Comparison of ENCODE assay signal across 18 cellular contexts in the genomic region with DNA sequence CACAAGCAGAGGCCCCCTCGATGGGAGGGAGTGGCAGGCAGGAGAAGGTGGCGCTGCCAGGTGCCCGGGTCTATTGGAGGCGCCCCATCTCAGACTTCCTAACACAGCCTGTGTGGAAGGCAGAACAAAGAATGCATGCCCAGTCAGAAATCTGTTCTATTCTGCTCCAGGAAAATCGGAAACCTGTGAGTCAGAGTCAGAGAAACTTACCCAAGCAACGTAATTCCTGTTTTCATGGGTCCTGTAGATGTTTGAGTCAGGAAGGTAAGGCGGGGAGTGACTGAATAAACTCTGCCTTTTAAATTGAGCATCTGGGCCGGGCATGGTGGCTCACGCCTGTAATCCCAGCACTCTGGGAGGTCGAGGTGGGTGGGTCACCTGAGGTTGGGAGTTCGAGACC. TPM values are rescaled to one million over a fixed set of nuclear protein-coding genes. Genes with fewer than 3 reads are reported as not detected.
DNase-seq lines count a peak whose midpoint lies in the region; ATAC-seq and TF ChIP-seq lines count a peak whose summit lies in the region.
"Had no signal": no experiment of that assay in that cellular context is flagged by ENCODE, and none has a peak within 500 bp of the region (broad histone marks: within the 10 kb centered on the region; RNA-seq: fewer than 3 reads in every experiment).

No MANE protein-coding gene starts in this region.

- no peak for TF ChIP-seq CTCF in activated CD8-positive, alpha-beta T cell treated with anti-CD3 and anti-CD28 coated beads for 36 hours (IDR thresholded peaks at IDR 0.05)
- TF ChIP-seq CTCF in epithelial cell of esophagus (IDR thresholded peaks at IDR 0.05; ENCODE audit: insufficient read depth, low read depth, low read length, missing control alignments): no peak

- DNase-seq in activated CD8-positive, alpha-beta T cell treated with anti-CD3 and anti-CD28 coated beads, Interleukin-2, amount 10 ng/mL, durations not matched to agents 7 days and 5 days: no peak
- no peak for DNase-seq in activated CD8-positive, alpha-beta T cell treated with anti-CD3 and anti-CD28 coated beads for 36 hours
- DNase-seq in epithelial cell of esophagus (ENCODE audit: low read depth): peak; percentile 84
- peak; percentile 26 for DNase-seq in posterior vena cava (ENCODE audit: low spot score)
- DNase-seq in NCI-H2227 treated with DMSO at 0.1 percent for 48 hours (lab: John Stamatoyannopoulos, UW): no peak
- no peak for DNase-seq in left ventricle myocardium superior
- DNase-seq: CD8-positive, alpha-beta memory T cell; DND-41; GF-D8; HFFc6; NCI-H1092; NCI-H1694; NCI-H748 treated with DMSO at 0.1 percent for 48 hours; PC-9 had no signal

- intact Hi-C loops in activated CD8-positive, alpha-beta T cell treated with anti-CD3 and anti-CD28 coated beads for 36 hours (cut with micrococcal nuclease): no loop called here
- intact Hi-C loops in posterior vena cava (cut with DNase I) (no loop called here), left ventricle myocardium superior (cut with micrococcal nuclease) (no loop called here)

- CTCF ChIA-PET in activated CD8-positive, alpha-beta T cell treated with anti-CD3 and anti-CD28 coated beads, Interleukin-2, amount 10 ng/mL, durations not matched to agents 7 days and 5 days (lab: Charles Lee): no interaction called here
- CTCF ChIA-PET in activated CD8-positive, alpha-beta T cell treated with anti-CD3 and anti-CD28 coated beads for 36 hours (lab: Charles Lee): no interaction called here

- H3K4me3 Mint-ChIP-seq in activated CD8-positive, alpha-beta T cell treated with anti-CD3 and anti-CD28 coated beads, Interleukin-2, amount 10 ng/mL, durations not matched to agents 7 days and 5 days: no peak overlapping the region
- no peak overlapping the region for H3K4me3 Mint-ChIP-seq in activated CD8-positive, alpha-beta T cell treated with anti-CD3 and anti-CD28 coated beads for 36 hours
- H3K4me3 Mint-ChIP-seq in activated T-helper 17 cell treated with anti-CD3 and anti-CD28 coated beads, Interleukin-2, amount 50 U/mL, for 72 hours: no peak overlapping the region
- H3K4me3 Mint-ChIP-seq: CD8-positive, alpha-beta memory T cell; HFFc6 had no signal

- H3K27ac Mint-ChIP-seq in activated CD8-positive, alpha-beta T cell treated with anti-CD3 and anti-CD28 coated beads, Interleukin-2, amount 10 ng/mL, durations not matched to agents 7 days and 5 days: peak overlapping the region; percentile 24
- no peak overlapping the region for H3K27ac Mint-ChIP-seq in activated CD8-positive, alpha-beta T cell treated with anti-CD3 and anti-CD28 coated beads for 36 hours
- H3K27ac Mint-ChIP-seq in activated T-helper 17 cell treated with anti-CD3 and anti-CD28 coated beads, Interleukin-2, amount 50 U/mL, for 72 hours: peak overlapping the region; percentile 75
- H3K27ac Mint-ChIP-seq: HFFc6 had no signal

- POLR2A ChIA-PET in activated CD8-positive, alpha-beta T cell treated with anti-CD3 and anti-CD28 coated beads, Interleukin-2, amount 10 ng/mL, durations not matched to agents 7 days and 5 days (lab: Charles Lee): no interaction called here
- POLR2A ChIA-PET in activated CD8-positive, alpha-beta T cell treated with anti-CD3 and anti-CD28 coated beads for 36 hours (lab: Charles Lee): no interaction called here

- no peaks in the 10 kb centered on the region for H3K9me3 Mint-ChIP-seq in activated CD8-positive, alpha-beta T cell treated with anti-CD3 and anti-CD28 coated beads, Interleukin-2, amount 10 ng/mL, durations not matched to agents 7 days and 5 days (ENCODE audit: insufficient read depth)
- H3K9me3 Mint-ChIP-seq in activated CD8-positive, alpha-beta T cell treated with anti-CD3 and anti-CD28 coated beads for 36 hours: no peaks in the 10 kb centered on the region
- H3K9me3 Mint-ChIP-seq in activated T-helper 17 cell treated with anti-CD3 and anti-CD28 coated beads, Interleukin-2, amount 50 U/mL, for 72 hours: no peaks in the 10 kb centered on the region
- H3K9me3 Mint-ChIP-seq: CD8-positive, alpha-beta memory T cell; HFFc6 had no signal

- peaks cover 48% of the 10 kb centered on the region for H3K36me3 Mint-ChIP-seq in activated CD8-positive, alpha-beta T cell treated with anti-CD3 and anti-CD28 coated beads, Interleukin-2, amount 10 ng/mL, durations not matched to agents 7 days and 5 days (ENCODE audit: low read depth)
- H3K36me3 Mint-ChIP-seq in activated CD8-positive, alpha-beta T cell treated with anti-CD3 and anti-CD28 coated beads for 36 hours (ENCODE audit: low read depth): peaks cover 42% of the 10 kb centered on the region
- H3K36me3 Mint-ChIP-seq in activated T-helper 17 cell treated with anti-CD3 and anti-CD28 coated beads, Interleukin-2, amount 50 U/mL, for 72 hours (ENCODE audit: low read depth): peaks cover 79% of the 10 kb centered on the region

- no peaks in the 10 kb centered on the region for H3K27me3 Mint-ChIP-seq in activated CD8-positive, alpha-beta T cell treated with anti-CD3 and anti-CD28 coated beads, Interleukin-2, amount 10 ng/mL, durations not matched to agents 7 days and 5 days (ENCODE audit: low read depth)
- H3K27me3 Mint-ChIP-seq in activated CD8-positive, alpha-beta T cell treated with anti-CD3 and anti-CD28 coated beads for 36 hours: no peaks in the 10 kb centered on the region
- no peaks in the 10 kb centered on the region for H3K27me3 Mint-ChIP-seq in activated T-helper 17 cell treated with anti-CD3 and anti-CD28 coated beads, Interleukin-2, amount 50 U/mL, for 72 hours

- peaks cover 5% of the 10 kb centered on the region for H3K4me1 Mint-ChIP-seq in activated CD8-positive, alpha-beta T cell treated with anti-CD3 and anti-CD28 coated beads, Interleukin-2, amount 10 ng/mL, durations not matched to agents 7 days and 5 days (ENCODE audit: low read depth)
- H3K4me1 Mint-ChIP-seq in activated CD8-positive, alpha-beta T cell treated with anti-CD3 and anti-CD28 coated beads for 36 hours (ENCODE audit: low read depth): no peaks in the 10 kb centered on the region
- H3K4me1 Mint-ChIP-seq in activated T-helper 17 cell treated with anti-CD3 and anti-CD28 coated beads, Interleukin-2, amount 50 U/mL, for 72 hours: peaks cover 10% of the 10 kb centered on the region

- ATAC-seq in activated CD8-positive, alpha-beta T cell treated with anti-CD3 and anti-CD28 coated beads, Interleukin-2, amount 10 ng/mL, durations not matched to agents 7 days and 5 days: no peak
- ATAC-seq in activated CD8-positive, alpha-beta T cell treated with anti-CD3 and anti-CD28 coated beads for 36 hours: no peak
- ATAC-seq in activated T-helper 17 cell treated with anti-CD3 and anti-CD28 coated beads, Interleukin-2, amount 50 U/mL, for 72 hours (replicated peaks): no peak
- ATAC-seq in GM19452 (IDR thresholded peaks at IDR 0.05; ENCODE audit: unreplicated experiment) (no peak), left ventricle myocardium superior (no peak)
- ATAC-seq: K562 had no signal

- H3K4me3 ChIP-seq in epithelial cell of esophagus (ENCODE audit: low read length): no peak overlapping the region
- H3K4me3 ChIP-seq: BLaER1, K562, PC-9 had no signal

RNA-seq across cellular contexts. Expression of gene MAP6D1, which starts 13.7 kb away (rescaled TPM):
- under 1 TPM; 0.90 to 0.91 TPM for total RNA-seq in activated CD8-positive, alpha-beta T cell treated with anti-CD3 and anti-CD28 coated beads, Interleukin-2, amount 10 ng/mL, durations not matched to agents 7 days and 5 days
- total RNA-seq in activated CD8-positive, alpha-beta T cell treated with anti-CD3 and anti-CD28 coated beads for 36 hours: 1 to 10 TPM; 3.8 to 4.3 TPM
- total RNA-seq in activated T-helper 17 cell treated with anti-CD3 and anti-CD28 coated beads, Interleukin-2, amount 50 U/mL, for 72 hours: 1 to 10 TPM; 1.4 to 2.0 TPM
- total RNA-seq in posterior vena cava (1 to 10 TPM in 1 of 2 donors, not detected in 1; 1.4 TPM), left ventricle myocardium superior (2.3 TPM)

Comparison
In these comparisons a context has a peak if more than half of its experiments do, and no peak if none do; other contexts are left out.
1. DNase-seq: peak in epithelial cell of esophagus (single experiment) and posterior vena cava (single experiment); none in activated CD8-positive, alpha-beta T cell treated with anti-CD3 and anti-CD28 coated beads, Interleukin-2, amount 10 ng/mL, durations not matched to agents 7 days and 5 days (single experiment), activated CD8-positive, alpha-beta T cell treated with anti-CD3 and anti-CD28 coated beads for 36 hours (single experiment), NCI-H2227 treated with DMSO at 0.1 percent for 48 hours (single experiment) and left ventricle myocardium superior (single experiment).